Comparison of ENCODE assay signal across 24 cellular contexts in the genomic region with DNA sequence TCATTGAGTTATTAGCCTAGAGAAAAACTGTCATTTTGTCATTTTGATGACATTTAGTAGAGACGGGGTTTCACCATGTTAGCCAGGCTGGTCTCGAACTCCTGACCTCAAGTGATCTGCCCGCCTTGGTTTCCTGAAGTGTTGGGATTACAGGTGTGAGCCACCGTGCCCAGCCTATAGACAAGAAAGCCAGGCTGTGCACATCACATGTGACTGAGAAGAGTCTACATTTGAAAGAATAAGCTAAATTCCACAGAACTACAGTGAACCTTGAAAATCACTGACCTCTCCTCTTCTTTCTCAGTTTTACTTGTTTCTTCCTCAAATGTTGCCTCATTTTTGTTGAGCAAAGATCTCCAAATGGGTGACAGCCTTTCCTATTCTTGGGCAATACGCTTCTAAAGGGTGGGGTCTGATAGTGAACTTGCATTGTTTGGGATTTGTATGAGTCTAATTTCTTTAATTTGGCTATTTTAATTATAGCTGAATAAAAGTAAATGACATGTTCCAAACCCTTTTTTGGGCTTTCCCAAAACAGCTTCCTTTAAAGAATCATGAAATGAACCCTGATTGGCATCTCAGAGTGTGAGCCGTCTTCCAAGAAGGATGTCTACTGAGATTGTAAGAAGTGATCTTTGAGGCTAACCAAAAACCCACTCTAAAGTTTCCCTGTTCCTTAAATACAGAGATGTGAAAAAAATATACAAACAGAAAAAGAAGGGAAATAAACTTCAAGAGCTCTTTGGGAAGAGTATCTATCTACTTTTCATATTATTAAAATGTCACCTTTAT. TPM values are rescaled to one million over a fixed set of nuclear protein-coding genes. Genes with fewer than 3 reads are reported as not detected.
DNase-seq lines count a peak whose midpoint lies in the region; ATAC-seq and TF ChIP-seq lines count a peak whose summit lies in the region.
"Had no signal": no experiment of that assay in that cellular context is flagged by ENCODE, and none has a peak within 500 bp of the region (broad histone marks: within the 10 kb centered on the region; RNA-seq: fewer than 3 reads in every experiment).

No MANE protein-coding gene starts in this region.

- H3K4me3 ChIP-seq in cardiac muscle cell (no peak overlapping the region), muscle layer of duodenum (ENCODE audit: low read depth in 1 of 2, low read length in 2 of 2) (no peak overlapping the region), thoracic aorta (no peak overlapping the region)
- no peak overlapping the region for H3K4me3 ChIP-seq in CD4-positive, alpha-beta memory T cell (ENCODE audit: low read length in 2 of 2)
- no peak overlapping the region for H3K4me3 ChIP-seq in CD8-positive, alpha-beta T cell (ENCODE audit: low read depth, low read length)
- H3K4me3 ChIP-seq: prostate gland had no signal

- H3K9me3 ChIP-seq in cardiac muscle cell (ENCODE audit: low read depth) = no peaks in the 10 kb centered on the region
- H3K9me3 ChIP-seq in muscle layer of duodenum (ENCODE audit: control insufficient read depth in 1 of 2, low read length in 2 of 2) = no peaks in the 10 kb centered on the region
- H3K9me3 ChIP-seq in thoracic aorta = no peaks in the 10 kb centered on the region
- H3K9me3 ChIP-seq in CD4-positive, alpha-beta memory T cell (ENCODE audit: control insufficient read depth in 1 of 2, low read length in 2 of 2) = no peaks in the 10 kb centered on the region
- H3K9me3 ChIP-seq in CD8-positive, alpha-beta T cell (ENCODE audit: low read length) = no peaks in the 10 kb centered on the region
- H3K9me3 ChIP-seq: prostate gland had no signal

- intact Hi-C loops in left ventricle myocardium superior (cut with micrococcal nuclease) = no loop called here
- intact Hi-C loops in CD4-positive, alpha-beta memory T cell (cut with micrococcal nuclease) = no loop called here
- intact Hi-C loops in CD8-positive, alpha-beta T cell (cut with DNase I, micrococcal nuclease) = no loop called here

- no peaks in the 10 kb centered on the region for H3K9me3 Mint-ChIP-seq in CD4-positive, alpha-beta memory T cell
- H3K9me3 Mint-ChIP-seq in CD8-positive, alpha-beta T cell = no peaks in the 10 kb centered on the region
- H3K9me3 Mint-ChIP-seq: activated CD8-positive, alpha-beta T cell treated with anti-CD3 and anti-CD28 coated beads for 36 hours; activated naive CD4-positive, alpha-beta T cell treated with anti-CD3 and anti-CD28 coated beads for 36 hours; central memory CD8-positive, alpha-beta T cell; nephron progenitor cell; stimulated activated naive CD8-positive, alpha-beta T cell treated with anti-CD3 and anti-CD28 coated beads, Interleukin-15, amount 100 ng/mL, for 72 hours had no signal

- DNase-seq in cardiac muscle cell (ENCODE audit: low read depth in 1 of 2, low spot score in 1 of 2) (no peak), left ventricle myocardium superior (no peak), SKM-1 treated with dmso at 0.1 percent for 144 hours (lab: John Stamatoyannopoulos, UW; ENCODE audit: unreplicated experiment) (peak; percentile 60), thoracic aorta (ENCODE audit: low spot score) (no peak), UCSD-AML1 (lab: John Stamatoyannopoulos, UW; ENCODE audit: unreplicated experiment) (no peak)
- DNase-seq in CD4-positive, alpha-beta memory T cell = no peak
- no peak for DNase-seq in CD8-positive, alpha-beta T cell
- DNase-seq: activated CD8-positive, alpha-beta T cell treated with anti-CD3 and anti-CD28 coated beads for 36 hours; activated naive CD4-positive, alpha-beta T cell treated with anti-CD3 and anti-CD28 coated beads for 36 hours; activated T-cell treated with anti-CD3 and anti-CD28 coated beads for 4 hours; hippocampal formation; IMR-90; NCI-H1436; NCI-H524; nephron progenitor cell; NK-92 treated with Interleukin-12 subunit alpha and Interleukin-12 subunit beta, amount 100 ng/mL, for 24 hours; RPMI8226; stimulated activated CD4-positive, alpha-beta T cell treated with anti-CD3 and anti-CD28 coated beads, Interleukin-2, amount 100 ng/mL, for 48 hours; stimulated activated naive CD8-positive, alpha-beta T cell treated with anti-CD3 and anti-CD28 coated beads, Interleukin-15, amount 100 ng/mL, for 72 hours; T1000; trophoblast cell had no signal

- H3K27me3 ChIP-seq in cardiac muscle cell (no peaks in the 10 kb centered on the region), muscle layer of duodenum (ENCODE audit: low read depth, low read length) (no peaks in the 10 kb centered on the region), thoracic aorta (replicated peaks; ENCODE audit: insufficient read depth) (no peaks in the 10 kb centered on the region)
- no peaks in the 10 kb centered on the region for H3K27me3 ChIP-seq in CD4-positive, alpha-beta memory T cell (ENCODE audit: insufficient read depth, low read length)
- no peaks in the 10 kb centered on the region for H3K27me3 ChIP-seq in CD8-positive, alpha-beta T cell (ENCODE audit: insufficient read depth, low read length)

- H3K36me3 ChIP-seq in cardiac muscle cell (no peaks in the 10 kb centered on the region), muscle layer of duodenum (ENCODE audit: control insufficient read depth in 1 of 2, insufficient read depth in 2 of 2, low read length in 2 of 2) (peaks cover 0 to 7% of the 10 kb centered on the region in 2 donors), thoracic aorta (peaks cover 14% of the 10 kb centered on the region)
- peaks cover 13% of the 10 kb centered on the region for H3K36me3 ChIP-seq in CD4-positive, alpha-beta memory T cell (ENCODE audit: insufficient read depth, low read length)
- H3K36me3 ChIP-seq in CD8-positive, alpha-beta T cell (ENCODE audit: insufficient read depth, low read length) = no peaks in the 10 kb centered on the region
- H3K36me3 ChIP-seq: prostate gland had no signal

- H3K27ac Mint-ChIP-seq in CD4-positive, alpha-beta memory T cell = peak overlapping the region in 1 of 7 donors; percentile 17
- no peak overlapping the region for H3K27ac Mint-ChIP-seq in CD8-positive, alpha-beta T cell
- H3K27ac Mint-ChIP-seq: activated CD8-positive, alpha-beta T cell treated with anti-CD3 and anti-CD28 coated beads for 36 hours; activated naive CD4-positive, alpha-beta T cell treated with anti-CD3 and anti-CD28 coated beads for 36 hours; nephron progenitor cell; stimulated activated naive CD8-positive, alpha-beta T cell treated with anti-CD3 and anti-CD28 coated beads, Interleukin-15, amount 100 ng/mL, for 72 hours had no signal

- peaks cover 26 to 62% of the 10 kb centered on the region in 2 donors for H3K36me3 Mint-ChIP-seq in CD4-positive, alpha-beta memory T cell
- H3K36me3 Mint-ChIP-seq in CD8-positive, alpha-beta T cell = peaks cover 48% of the 10 kb centered on the region

- ATAC-seq in left ventricle myocardium superior (no peak), thoracic aorta (ENCODE audit: insufficient number of reproducible peaks, low FRiP score, low read depth) (no peak)
- no peak for ATAC-seq in CD8-positive, alpha-beta T cell
- ATAC-seq: activated CD8-positive, alpha-beta T cell treated with anti-CD3 and anti-CD28 coated beads for 36 hours; stimulated activated naive CD8-positive, alpha-beta T cell treated with anti-CD3 and anti-CD28 coated beads, Interleukin-15, amount 100 ng/mL, for 72 hours had no signal

- CTCF ChIA-PET in CD4-positive, alpha-beta memory T cell (lab: Charles Lee; ENCODE audit: partially characterized antibody) = interaction anchor here (0.7 to 2.2 kb wide), 8 partner anchors 9 to 142 kb away, joined by 3 to 7 read pairs (median 4); partner anchors contain the start of gene MAPKBP1
- CTCF ChIA-PET in CD8-positive, alpha-beta T cell (lab: Charles Lee) = interaction anchor here (0.7 to 2.3 kb wide), 3 partner anchors 11 to 141 kb away, joined by 3 to 12 read pairs (median 3); partner anchors contain the start of gene MAPKBP1

- H3K27ac ChIP-seq in cardiac muscle cell (peak overlapping the region; percentile 96), muscle layer of duodenum (ENCODE audit: low read length) (peak overlapping the region; percentile 42), thoracic aorta (peak overlapping the region; percentile 68 to 73)
- no peak overlapping the region for H3K27ac ChIP-seq in CD4-positive, alpha-beta memory T cell (ENCODE audit: low read depth, low read length)
- no peak overlapping the region for H3K27ac ChIP-seq in CD8-positive, alpha-beta T cell (ENCODE audit: low read depth, low read length)
- H3K27ac ChIP-seq: prostate gland had no signal

- H3K4me3 Mint-ChIP-seq in CD4-positive, alpha-beta memory T cell = no peak overlapping the region
- no peak overlapping the region for H3K4me3 Mint-ChIP-seq in CD8-positive, alpha-beta T cell
- H3K4me3 Mint-ChIP-seq: activated CD8-positive, alpha-beta T cell treated with anti-CD3 and anti-CD28 coated beads for 36 hours; activated naive CD4-positive, alpha-beta T cell treated with anti-CD3 and anti-CD28 coated beads for 36 hours; central memory CD8-positive, alpha-beta T cell; nephron progenitor cell; stimulated activated naive CD8-positive, alpha-beta T cell treated with anti-CD3 and anti-CD28 coated beads, Interleukin-15, amount 100 ng/mL, for 72 hours had no signal

- TF ChIP-seq CTCF in cardiac muscle cell (IDR thresholded peaks at IDR 0.05; ENCODE audit: low read depth, low read length) (no peak), thoracic aorta (IDR thresholded peaks at IDR 0.05) (no peak)
- no peak for TF ChIP-seq CTCF in CD8-positive, alpha-beta T cell (IDR thresholded peaks at IDR 0.05)

- peaks cover 0 to 13% (median 3%) of the 10 kb centered on the region in 4 donors for H3K4me1 Mint-ChIP-seq in CD4-positive, alpha-beta memory T cell
- no peaks in the 10 kb centered on the region for H3K4me1 Mint-ChIP-seq in CD8-positive, alpha-beta T cell (ENCODE audit: low read depth)
- H3K4me1 Mint-ChIP-seq: central memory CD8-positive, alpha-beta T cell had no signal

- POLR2A ChIA-PET in CD4-positive, alpha-beta memory T cell (lab: Charles Lee; ENCODE audit: partially characterized antibody) = interaction anchor here (1.2 kb wide), 1 partner anchor 22 kb away, joined by 3 read pairs; no protein-coding TSS in a partner anchor
- POLR2A ChIA-PET in CD8-positive, alpha-beta T cell (lab: Charles Lee) = interaction anchor here (1.0 to 1.3 kb wide), 2 partner anchors 11 to 21 kb away, joined by 3 to 5 read pairs; no protein-coding TSS in a partner anchor

- H3K27me3 Mint-ChIP-seq in CD4-positive, alpha-beta memory T cell = no peaks in the 10 kb centered on the region
- no peaks in the 10 kb centered on the region for H3K27me3 Mint-ChIP-seq in CD8-positive, alpha-beta T cell (ENCODE audit: low read depth)
- H3K27me3 Mint-ChIP-seq: activated CD8-positive, alpha-beta T cell treated with anti-CD3 and anti-CD28 coated beads for 36 hours; central memory CD8-positive, alpha-beta T cell; stimulated activated naive CD8-positive, alpha-beta T cell treated with anti-CD3 and anti-CD28 coated beads, Interleukin-15, amount 100 ng/mL, for 72 hours had no signal

- peaks cover 72% of the 10 kb centered on the region for H3K4me1 ChIP-seq in cardiac muscle cell (ENCODE audit: low read depth)
- H3K4me1 ChIP-seq in muscle layer of duodenum (ENCODE audit: control insufficient read depth in 1 of 2, insufficient read depth in 2 of 2, low read length in 2 of 2) = peaks cover 34 to 52% of the 10 kb centered on the region in 2 donors
- H3K4me1 ChIP-seq in thoracic aorta (ENCODE audit: control insufficient read depth in 1 of 2, low read depth in 2 of 2) = peaks cover 37 to 69% of the 10 kb centered on the region in 2 donors
- H3K4me1 ChIP-seq in CD4-positive, alpha-beta memory T cell (ENCODE audit: insufficient read depth, low read length) = no peaks in the 10 kb centered on the region
- no peaks in the 10 kb centered on the region for H3K4me1 ChIP-seq in CD8-positive, alpha-beta T cell (ENCODE audit: insufficient read depth, low read length)
- H3K4me1 ChIP-seq: prostate gland had no signal

RNA-seq across cellular contexts. Expression of gene SPTBN5, which starts 21.5 kb away (rescaled TPM):
- total RNA-seq in cardiac muscle cell = 2.1 and 3.0 TPM in 2 replicates
- polyA plus RNA-seq in cardiac muscle cell = 0.62 and 0.70 TPM in 2 replicates
- total RNA-seq in left ventricle myocardium superior = 3.6 TPM
- 1 to 10 TPM; 1.3 to 3.9 TPM for total RNA-seq in thoracic aorta
- total RNA-seq in CD4-positive, alpha-beta memory T cell = 1 to 10 TPM; 2.4 to 2.7 TPM
- polyA plus RNA-seq in CD4-positive, alpha-beta memory T cell = under 1 TPM in 1 of 2 donors, not detected in 1; 0.03 TPM
- total RNA-seq in CD8-positive, alpha-beta T cell = 1 to 10 TPM; 1.1 to 1.2 TPM

RNA-seq across cellular contexts. Expression of gene EHD4, which starts 57.0 kb away (rescaled TPM):
- 42.8 and 56.4 TPM in 2 replicates for total RNA-seq in cardiac muscle cell
- 47.4 and 70.5 TPM in 2 replicates for polyA plus RNA-seq in cardiac muscle cell
- total RNA-seq in left ventricle myocardium superior = 53.5 TPM
- 10 to 100 TPM; 43.6 to 48.1 TPM for total RNA-seq in thoracic aorta
- total RNA-seq in CD4-positive, alpha-beta memory T cell = 10 to 100 TPM; 15.2 to 15.6 TPM
- 10 to 100 TPM; 13.9 to 16.4 TPM for polyA plus RNA-seq in CD4-positive, alpha-beta memory T cell
- total RNA-seq in CD8-positive, alpha-beta T cell = 10 to 100 TPM; 36.4 to 40.5 TPM

Comparison
In these comparisons a context has a peak if more than half of its experiments do, and no peak if none do; other contexts are left out.
1. H3K27ac ChIP-seq: peak in cardiac muscle cell (single experiment), muscle layer of duodenum (single experiment) and thoracic aorta (2 of 2); none in CD4-positive, alpha-beta memory T cell (single experiment) and CD8-positive, alpha-beta T cell (single experiment).